ENCODE assay signal across 1 cellular context in the genomic region with DNA sequence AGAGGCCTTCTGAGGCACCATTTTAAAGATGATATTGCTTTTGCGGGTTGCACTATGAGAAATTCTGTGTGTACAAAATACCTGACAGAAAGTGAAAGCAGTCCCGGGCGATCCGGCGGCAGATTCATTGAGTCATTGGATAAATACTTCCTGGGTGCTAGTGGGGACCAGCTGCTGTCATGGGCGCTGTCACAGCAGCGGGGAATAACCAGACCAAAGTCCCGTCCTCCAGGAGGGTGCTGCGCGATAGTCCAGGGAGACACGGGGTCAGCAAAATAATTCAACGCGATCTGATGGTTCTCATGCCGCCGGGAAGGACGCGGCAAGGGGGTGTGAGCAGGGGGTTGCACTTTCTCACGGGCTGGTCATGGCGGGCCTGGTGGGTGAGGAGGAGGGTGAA.
TF ChIP-seq lines count a peak whose summit lies in the region.

No MANE protein-coding gene starts in this region.

TF ChIP-seq in HepG2, 621 proteins besides CTCF, POLR2A, EP300 and RAD21 (continued from another document and continues in another):
- TF ChIP-seq NFE2L1 (CRISPR knock-in tag; IDR thresholded peaks at IDR 0.05; ENCODE audit: borderline replicate concordance) = no peak
- TF ChIP-seq, protein P1, sequence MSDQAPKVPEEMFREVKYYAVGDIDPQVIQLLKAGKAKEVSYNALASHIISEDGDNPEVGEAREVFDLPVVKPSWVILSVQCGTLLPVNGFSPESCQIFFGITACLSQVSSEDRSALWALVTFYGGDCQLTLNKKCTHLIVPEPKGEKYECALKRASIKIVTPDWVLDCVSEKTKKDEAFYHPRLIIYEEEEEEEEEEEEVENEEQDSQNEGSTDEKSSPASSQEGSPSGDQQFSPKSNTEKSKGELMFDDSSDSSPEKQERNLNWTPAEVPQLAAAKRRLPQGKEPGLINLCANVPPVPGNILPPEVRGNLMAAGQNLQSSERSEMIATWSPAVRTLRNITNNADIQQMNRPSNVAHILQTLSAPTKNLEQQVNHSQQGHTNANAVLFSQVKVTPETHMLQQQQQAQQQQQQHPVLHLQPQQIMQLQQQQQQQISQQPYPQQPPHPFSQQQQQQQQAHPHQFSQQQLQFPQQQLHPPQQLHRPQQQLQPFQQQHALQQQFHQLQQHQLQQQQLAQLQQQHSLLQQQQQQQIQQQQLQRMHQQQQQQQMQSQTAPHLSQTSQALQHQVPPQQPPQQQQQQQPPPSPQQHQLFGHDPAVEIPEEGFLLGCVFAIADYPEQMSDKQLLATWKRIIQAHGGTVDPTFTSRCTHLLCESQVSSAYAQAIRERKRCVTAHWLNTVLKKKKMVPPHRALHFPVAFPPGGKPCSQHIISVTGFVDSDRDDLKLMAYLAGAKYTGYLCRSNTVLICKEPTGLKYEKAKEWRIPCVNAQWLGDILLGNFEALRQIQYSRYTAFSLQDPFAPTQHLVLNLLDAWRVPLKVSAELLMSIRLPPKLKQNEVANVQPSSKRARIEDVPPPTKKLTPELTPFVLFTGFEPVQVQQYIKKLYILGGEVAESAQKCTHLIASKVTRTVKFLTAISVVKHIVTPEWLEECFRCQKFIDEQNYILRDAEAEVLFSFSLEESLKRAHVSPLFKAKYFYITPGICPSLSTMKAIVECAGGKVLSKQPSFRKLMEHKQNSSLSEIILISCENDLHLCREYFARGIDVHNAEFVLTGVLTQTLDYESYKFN (CRISPR knock-in tag; conservative IDR thresholded peaks at IDR 0.05) = peak; percentile 32; the same call in 1 of the 2 replicates
- TF ChIP-seq SOX6 (IDR thresholded peaks at IDR 0.05) = no peak
- TF ChIP-seq SOX6 (CRISPR knock-in tag; IDR thresholded peaks at IDR 0.05) = no peak; the same call in 1 of the 2 replicates
- no peak for TF ChIP-seq HMG20B (CRISPR knock-in tag; conservative IDR thresholded peaks at IDR 0.05)
- TF ChIP-seq NR3C1 (CRISPR knock-in tag; IDR thresholded peaks at IDR 0.05) = no peak
- TF ChIP-seq ZBTB10 (CRISPR knock-in tag; IDR thresholded peaks at IDR 0.05; ENCODE audit: borderline replicate concordance) = no peak
- TF ChIP-seq, protein P2, sequence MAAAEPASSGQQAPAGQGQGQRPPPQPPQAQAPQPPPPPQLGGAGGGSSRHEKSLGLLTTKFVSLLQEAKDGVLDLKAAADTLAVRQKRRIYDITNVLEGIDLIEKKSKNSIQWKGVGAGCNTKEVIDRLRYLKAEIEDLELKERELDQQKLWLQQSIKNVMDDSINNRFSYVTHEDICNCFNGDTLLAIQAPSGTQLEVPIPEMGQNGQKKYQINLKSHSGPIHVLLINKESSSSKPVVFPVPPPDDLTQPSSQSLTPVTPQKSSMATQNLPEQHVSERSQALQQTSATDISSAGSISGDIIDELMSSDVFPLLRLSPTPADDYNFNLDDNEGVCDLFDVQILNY (CRISPR knock-in tag; conservative IDR thresholded peaks at IDR 0.05) = no peak
- TF ChIP-seq ZNF670 (CRISPR knock-in tag; IDR thresholded peaks at IDR 0.05; ENCODE audit: borderline replicate concordance) = no peak
- no peak for TF ChIP-seq ADNP (CRISPR knock-in tag; IDR thresholded peaks at IDR 0.05)
- TF ChIP-seq DNMT1 (CRISPR knock-in tag; IDR thresholded peaks at IDR 0.05) = no peak
- TF ChIP-seq, protein P3, sequence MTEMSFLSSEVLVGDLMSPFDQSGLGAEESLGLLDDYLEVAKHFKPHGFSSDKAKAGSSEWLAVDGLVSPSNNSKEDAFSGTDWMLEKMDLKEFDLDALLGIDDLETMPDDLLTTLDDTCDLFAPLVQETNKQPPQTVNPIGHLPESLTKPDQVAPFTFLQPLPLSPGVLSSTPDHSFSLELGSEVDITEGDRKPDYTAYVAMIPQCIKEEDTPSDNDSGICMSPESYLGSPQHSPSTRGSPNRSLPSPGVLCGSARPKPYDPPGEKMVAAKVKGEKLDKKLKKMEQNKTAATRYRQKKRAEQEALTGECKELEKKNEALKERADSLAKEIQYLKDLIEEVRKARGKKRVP (CRISPR knock-in tag; IDR thresholded peaks at IDR 0.05) = peak in 1 of 2 experiments; percentile 39; a peak in 1 of 4 replicates
- no peak for TF ChIP-seq BRD4 (CRISPR knock-in tag; IDR thresholded peaks at IDR 0.05)
- TF ChIP-seq, protein P4, sequence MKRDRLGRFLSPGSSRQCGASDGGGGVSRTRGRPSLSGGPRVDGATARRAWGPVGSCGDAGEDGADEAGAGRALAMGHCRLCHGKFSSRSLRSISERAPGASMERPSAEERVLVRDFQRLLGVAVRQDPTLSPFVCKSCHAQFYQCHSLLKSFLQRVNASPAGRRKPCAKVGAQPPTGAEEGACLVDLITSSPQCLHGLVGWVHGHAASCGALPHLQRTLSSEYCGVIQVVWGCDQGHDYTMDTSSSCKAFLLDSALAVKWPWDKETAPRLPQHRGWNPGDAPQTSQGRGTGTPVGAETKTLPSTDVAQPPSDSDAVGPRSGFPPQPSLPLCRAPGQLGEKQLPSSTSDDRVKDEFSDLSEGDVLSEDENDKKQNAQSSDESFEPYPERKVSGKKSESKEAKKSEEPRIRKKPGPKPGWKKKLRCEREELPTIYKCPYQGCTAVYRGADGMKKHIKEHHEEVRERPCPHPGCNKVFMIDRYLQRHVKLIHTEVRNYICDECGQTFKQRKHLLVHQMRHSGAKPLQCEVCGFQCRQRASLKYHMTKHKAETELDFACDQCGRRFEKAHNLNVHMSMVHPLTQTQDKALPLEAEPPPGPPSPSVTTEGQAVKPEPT (CRISPR knock-in tag; IDR thresholded peaks at IDR 0.05; ENCODE audit: low read depth) = no peak
- TF ChIP-seq, protein P5, sequence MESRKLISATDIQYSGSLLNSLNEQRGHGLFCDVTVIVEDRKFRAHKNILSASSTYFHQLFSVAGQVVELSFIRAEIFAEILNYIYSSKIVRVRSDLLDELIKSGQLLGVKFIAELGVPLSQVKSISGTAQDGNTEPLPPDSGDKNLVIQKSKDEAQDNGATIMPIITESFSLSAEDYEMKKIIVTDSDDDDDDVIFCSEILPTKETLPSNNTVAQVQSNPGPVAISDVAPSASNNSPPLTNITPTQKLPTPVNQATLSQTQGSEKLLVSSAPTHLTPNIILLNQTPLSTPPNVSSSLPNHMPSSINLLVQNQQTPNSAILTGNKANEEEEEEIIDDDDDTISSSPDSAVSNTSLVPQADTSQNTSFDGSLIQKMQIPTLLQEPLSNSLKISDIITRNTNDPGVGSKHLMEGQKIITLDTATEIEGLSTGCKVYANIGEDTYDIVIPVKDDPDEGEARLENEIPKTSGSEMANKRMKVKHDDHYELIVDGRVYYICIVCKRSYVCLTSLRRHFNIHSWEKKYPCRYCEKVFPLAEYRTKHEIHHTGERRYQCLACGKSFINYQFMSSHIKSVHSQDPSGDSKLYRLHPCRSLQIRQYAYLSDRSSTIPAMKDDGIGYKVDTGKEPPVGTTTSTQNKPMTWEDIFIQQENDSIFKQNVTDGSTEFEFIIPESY (CRISPR knock-in tag; IDR thresholded peaks at IDR 0.05) = no peak
- TF ChIP-seq HNF1A (IDR thresholded peaks at IDR 0.05; ENCODE audit: low read depth) = no peak
- no peak for TF ChIP-seq HNF1A (CRISPR knock-in tag; IDR thresholded peaks at IDR 0.05; ENCODE audit: borderline replicate concordance)
- TF ChIP-seq, protein P6, sequence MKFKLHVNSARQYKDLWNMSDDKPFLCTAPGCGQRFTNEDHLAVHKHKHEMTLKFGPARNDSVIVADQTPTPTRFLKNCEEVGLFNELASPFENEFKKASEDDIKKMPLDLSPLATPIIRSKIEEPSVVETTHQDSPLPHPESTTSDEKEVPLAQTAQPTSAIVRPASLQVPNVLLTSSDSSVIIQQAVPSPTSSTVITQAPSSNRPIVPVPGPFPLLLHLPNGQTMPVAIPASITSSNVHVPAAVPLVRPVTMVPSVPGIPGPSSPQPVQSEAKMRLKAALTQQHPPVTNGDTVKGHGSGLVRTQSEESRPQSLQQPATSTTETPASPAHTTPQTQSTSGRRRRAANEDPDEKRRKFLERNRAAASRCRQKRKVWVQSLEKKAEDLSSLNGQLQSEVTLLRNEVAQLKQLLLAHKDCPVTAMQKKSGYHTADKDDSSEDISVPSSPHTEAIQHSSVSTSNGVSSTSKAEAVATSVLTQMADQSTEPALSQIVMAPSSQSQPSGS (CRISPR knock-in tag; IDR thresholded peaks at IDR 0.05) = no peak
- no peak for TF ChIP-seq NR2F1 (CRISPR knock-in tag; IDR thresholded peaks at IDR 0.05)
- no peak for TF ChIP-seq ZNF432 (CRISPR knock-in tag; IDR thresholded peaks at IDR 0.05; ENCODE audit: borderline replicate concordance)
- no peak for TF ChIP-seq KLF9 (CRISPR knock-in tag; IDR thresholded peaks at IDR 0.05; ENCODE audit: low read depth)
- TF ChIP-seq ZNF251 (CRISPR knock-in tag; IDR thresholded peaks at IDR 0.05) = no peak
- TF ChIP-seq SMARCC2 (IDR thresholded peaks at IDR 0.05) = no peak
- no peak for TF ChIP-seq FOXA1 (IDR thresholded peaks at IDR 0.05)
- peak; percentile 40; the same call in 1 of the 2 replicates for TF ChIP-seq FOXA1 (CRISPR knock-in tag; IDR thresholded peaks at IDR 0.05)
- TF ChIP-seq, protein P7, sequence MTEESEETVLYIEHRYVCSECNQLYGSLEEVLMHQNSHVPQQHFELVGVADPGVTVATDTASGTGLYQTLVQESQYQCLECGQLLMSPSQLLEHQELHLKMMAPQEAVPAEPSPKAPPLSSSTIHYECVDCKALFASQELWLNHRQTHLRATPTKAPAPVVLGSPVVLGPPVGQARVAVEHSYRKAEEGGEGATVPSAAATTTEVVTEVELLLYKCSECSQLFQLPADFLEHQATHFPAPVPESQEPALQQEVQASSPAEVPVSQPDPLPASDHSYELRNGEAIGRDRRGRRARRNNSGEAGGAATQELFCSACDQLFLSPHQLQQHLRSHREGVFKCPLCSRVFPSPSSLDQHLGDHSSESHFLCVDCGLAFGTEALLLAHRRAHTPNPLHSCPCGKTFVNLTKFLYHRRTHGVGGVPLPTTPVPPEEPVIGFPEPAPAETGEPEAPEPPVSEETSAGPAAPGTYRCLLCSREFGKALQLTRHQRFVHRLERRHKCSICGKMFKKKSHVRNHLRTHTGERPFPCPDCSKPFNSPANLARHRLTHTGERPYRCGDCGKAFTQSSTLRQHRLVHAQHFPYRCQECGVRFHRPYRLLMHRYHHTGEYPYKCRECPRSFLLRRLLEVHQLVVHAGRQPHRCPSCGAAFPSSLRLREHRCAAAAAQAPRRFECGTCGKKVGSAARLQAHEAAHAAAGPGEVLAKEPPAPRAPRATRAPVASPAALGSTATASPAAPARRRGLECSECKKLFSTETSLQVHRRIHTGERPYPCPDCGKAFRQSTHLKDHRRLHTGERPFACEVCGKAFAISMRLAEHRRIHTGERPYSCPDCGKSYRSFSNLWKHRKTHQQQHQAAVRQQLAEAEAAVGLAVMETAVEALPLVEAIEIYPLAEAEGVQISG (CRISPR knock-in tag; IDR thresholded peaks at IDR 0.05) = no peak
- TF ChIP-seq TAF15 (IDR thresholded peaks at IDR 0.05; ENCODE audit: low read depth, low read length, poor library complexity, severe bottlenecking) = no peak
- no peak for TF ChIP-seq RFX1 (IDR thresholded peaks at IDR 0.05)
- TF ChIP-seq ZC3H13 (CRISPR knock-in tag; IDR thresholded peaks at IDR 0.05) = no peak
- TF ChIP-seq LCORL (IDR thresholded peaks at IDR 0.05) = no peak
- TF ChIP-seq LCORL (CRISPR knock-in tag; IDR thresholded peaks at IDR 0.05) = peak; percentile 70
- TF ChIP-seq RXRA (CRISPR knock-in tag; IDR thresholded peaks at IDR 0.05) = no peak
- no peak for TF ChIP-seq ZNF850 (CRISPR knock-in tag; conservative IDR thresholded peaks at IDR 0.05)
- no peak; the same call in 1 of the 2 replicates for TF ChIP-seq KMT2B (CRISPR knock-in tag; IDR thresholded peaks at IDR 0.05)
- TF ChIP-seq, protein P8, sequence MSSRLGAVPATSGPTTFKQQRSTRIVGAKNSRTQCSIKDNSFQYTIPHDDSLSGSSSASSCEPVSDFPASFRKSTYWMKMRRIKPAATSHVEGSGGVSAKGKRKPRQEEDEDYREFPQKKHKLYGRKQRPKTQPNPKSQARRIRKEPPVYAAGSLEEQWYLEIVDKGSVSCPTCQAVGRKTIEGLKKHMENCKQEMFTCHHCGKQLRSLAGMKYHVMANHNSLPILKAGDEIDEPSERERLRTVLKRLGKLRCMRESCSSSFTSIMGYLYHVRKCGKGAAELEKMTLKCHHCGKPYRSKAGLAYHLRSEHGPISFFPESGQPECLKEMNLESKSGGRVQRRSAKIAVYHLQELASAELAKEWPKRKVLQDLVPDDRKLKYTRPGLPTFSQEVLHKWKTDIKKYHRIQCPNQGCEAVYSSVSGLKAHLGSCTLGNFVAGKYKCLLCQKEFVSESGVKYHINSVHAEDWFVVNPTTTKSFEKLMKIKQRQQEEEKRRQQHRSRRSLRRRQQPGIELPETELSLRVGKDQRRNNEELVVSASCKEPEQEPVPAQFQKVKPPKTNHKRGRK (CRISPR knock-in tag; IDR thresholded peaks at IDR 0.05) = no peak
